In genomic region chr18:34548973-34549294, GRCh38 we compare ENCODE assay signal across 21 cellular contexts.
DNase-seq lines count a peak whose midpoint lies in the region; ATAC-seq, FAIRE-seq and TF ChIP-seq lines count a peak whose summit lies in the region.
"Had no signal": no experiment of that assay in that cellular context is flagged by ENCODE, and none has a peak within 500 bp of the region (broad histone marks: within the 10 kb centered on the region; RNA-seq: fewer than 3 reads in every experiment).

No MANE protein-coding gene starts in this region.

- H3K9ac ChIP-seq in HUES48 (ENCODE audit: low read depth, low read length): peak overlapping the region; percentile 20; the same call in 1 of the 2 replicates
- no peak overlapping the region for H3K9ac ChIP-seq in H1 (replicated peaks in 1 of 4; ENCODE audit: extremely low read depth in 1 of 4, low read depth in 3 of 4, low read length in 3 of 4)
- H3K9ac ChIP-seq in iPS-18a (ENCODE audit: low read length): no peak overlapping the region

- no peak for TF ChIP-seq EP300 in H1 (IDR thresholded peaks at IDR 0.05; ENCODE audit: borderline replicate concordance in 1 of 2, low read depth in 2 of 2, low read length in 2 of 2)

- no peak overlapping the region for H3K4ac ChIP-seq in H1 (replicated peaks; ENCODE audit: insufficient read length, low read depth, low read length)

- H2AFZ ChIP-seq in H1 (ENCODE audit: low read length): no peak overlapping the region

- no peak overlapping the region for H3K23ac ChIP-seq in H1 (ENCODE audit: insufficient read length)

- no peak overlapping the region for H3K14ac ChIP-seq in H1 (ENCODE audit: insufficient read length)

- no peak for TF ChIP-seq RAD21 in H1 (IDR thresholded peaks at IDR 0.05 in 1 of 2, conservative IDR thresholded peaks at IDR 0.05 in 1 of 2; ENCODE audit: low read depth in 2 of 2, low read length in 2 of 2)

- ATAC-seq in HG03469 (IDR thresholded peaks at IDR 0.05; ENCODE audit: unreplicated experiment): no peak
- no peak for ATAC-seq in HG03520 (IDR thresholded peaks at IDR 0.05; ENCODE audit: unreplicated experiment)
- ATAC-seq: HepG2 had no signal

- no peak overlapping the region for H2AK5ac ChIP-seq in H1 (ENCODE audit: low read depth, low read length)

- peak overlapping the region; percentile 31 to 56 for H3K4me2 ChIP-seq in H1 (ENCODE audit: insufficient read depth in 1 of 2, low read depth in 2 of 2, low read length in 2 of 2)

- no peak overlapping the region for H3K56ac ChIP-seq in H1 (replicated peaks; ENCODE audit: insufficient read length, low read depth, low read length)

- H3K27me3 ChIP-seq in HUES48 (ENCODE audit: control insufficient read depth, insufficient read depth, low read length) (no peaks in the 10 kb centered on the region), H1 (replicated peaks in 1 of 4; ENCODE audit: control insufficient read depth in 3 of 4, extremely low read depth in 1 of 4, insufficient read depth in 3 of 4, low read length in 3 of 4) (no peaks in the 10 kb centered on the region), iPS-18a (ENCODE audit: control insufficient read depth, insufficient read depth, low read length) (no peaks in the 10 kb centered on the region)
- H3K27me3 ChIP-seq: BE2C had no signal

- no peaks in the 10 kb centered on the region for H3K9me3 ChIP-seq in HUES48 (ENCODE audit: control insufficient read depth, insufficient read depth, low read length)
- no peaks in the 10 kb centered on the region for H3K9me3 ChIP-seq in H1 (ENCODE audit: insufficient read depth in 2 of 2, low read depth in 1 of 2, low read length in 1 of 2)
- no peaks in the 10 kb centered on the region for H3K9me3 ChIP-seq in iPS-18a (ENCODE audit: control insufficient read depth, low read depth, low read length)
- H3K9me3 ChIP-seq: BE2C had no signal

- no peaks in the 10 kb centered on the region for H4K20me1 ChIP-seq in H1 (replicated peaks in 1 of 2; ENCODE audit: control insufficient read depth in 1 of 2, insufficient read depth in 2 of 2, low read length in 2 of 2)

- no peak overlapping the region for H2BK15ac ChIP-seq in H1 (ENCODE audit: low read length)

- peak overlapping the region; percentile 38; the same call in 1 of the 2 replicates for H2BK5ac ChIP-seq in H1 (ENCODE audit: low read depth, low read length)

- H4K8ac ChIP-seq in H1 (ENCODE audit: extremely low read depth, insufficient read depth, low read length): no peak overlapping the region

- 19% methylated on average over 2 of the region's 2 CpGs; no CpG with 5 or more reads in 1 of the 2 experiments for WGBS in H1 (ENCODE audit: extremely low coverage in 1 of 2, insufficient coverage in 1 of 2, insufficient read length in 1 of 2, insufficient replicate concordance in 2 of 2, low coverage in 1 of 2, low lambda C conversion rate in 2 of 2, missing lambda C conversion rate in 1 of 2), 2 experiments

- H2BK120ac ChIP-seq in H1 (replicated peaks; ENCODE audit: low read depth, low read length): no peak overlapping the region

- DNase-seq in H1 (ENCODE audit: low read depth in 1 of 2, low spot score in 2 of 2) (no peak), pons (ENCODE audit: low spot score) (peak; percentile 31), cerebellar nuclear complex (lab: John Stamatoyannopoulos, UW) (no peak)
- DNase-seq in activated CD8-positive, alpha-beta memory T cell treated with anti-CD3 and anti-CD28 coated beads, Interleukin-2, amount 50 U/mL, for 48 hours: no peak
- DNase-seq: ACHN; BE2C; C1 segment of cervical spinal cord; CD4-positive, CD25-positive, alpha-beta regulatory T cell; CD8-positive, alpha-beta memory T cell; COR-L47; KBM-7 had no signal

- CTCF ChIA-PET in H1 (lab: Charles Lee; ENCODE audit: partially characterized antibody): interaction anchor here (1.2 to 1.4 kb wide), 2 partner anchors 45 to 113 kb away, joined by 4 read pairs; no protein-coding TSS in a partner anchor

- H2BK12ac ChIP-seq in H1 (ENCODE audit: low read depth, low read length): no peak overlapping the region

- H2BK20ac ChIP-seq in H1 (ENCODE audit: low read length): no peak overlapping the region

- FAIRE-seq in H1 (lab: Jason Lieb, UNC): no peak
- FAIRE-seq: A204.1, G401.6, GM12891, GM19239, H54, HepG2 had no signal

- H4K5ac ChIP-seq in H1 (ENCODE audit: insufficient read length, low read depth, low read length): no peak overlapping the region

- H3K4me3 ChIP-seq in HUES48 (ENCODE audit: low read depth, low read length) (peak overlapping the region; percentile 40), H1 (ENCODE audit: extremely low read depth in 1 of 4, insufficient read depth in 2 of 4, low read depth in 3 of 4, low read length in 4 of 4) (peak overlapping the region in 1 of 4 experiments; percentile 19; a peak in 2 of 8 replicates), iPS-18a (ENCODE audit: low read length) (peak overlapping the region; percentile 25)

- H3K36me3 ChIP-seq in HUES48 (ENCODE audit: control insufficient read depth, insufficient read depth, low read length) (no peaks in the 10 kb centered on the region), H1 (ENCODE audit: control insufficient read depth in 2 of 4, insufficient read depth in 4 of 4, low read length in 3 of 4) (no peaks in the 10 kb centered on the region), iPS-18a (ENCODE audit: control insufficient read depth, low read depth, low read length) (no peaks in the 10 kb centered on the region)
- H3K36me3 ChIP-seq: BE2C had no signal

- no peak for TF ChIP-seq CTCF in H1 (IDR thresholded peaks at IDR 0.05; ENCODE audit: control extremely low read depth in 1 of 3, insufficient read depth in 1 of 3, low read depth in 1 of 3, low read length in 3 of 3)

- POLR2A ChIA-PET in H1 (lab: Charles Lee; ENCODE audit: partially characterized antibody): no interaction called here

- no peaks in the 10 kb centered on the region for H3K79me1 ChIP-seq in H1 (ENCODE audit: low read depth, low read length)

- H3K23me2 ChIP-seq in H1 (ENCODE audit: low read depth, low read length): no peaks in the 10 kb centered on the region; the same call in 1 of the 2 replicates

- peaks cover 0 to 20% of the 10 kb centered on the region in 2 experiments; a peak in 2 of 4 replicates for H3K79me2 ChIP-seq in H1 (ENCODE audit: control insufficient read depth in 1 of 2, insufficient read depth in 2 of 2, low read length in 2 of 2)

- H4K91ac ChIP-seq in H1 (replicated peaks; ENCODE audit: insufficient read length, low read length): no peak overlapping the region

- H3K18ac ChIP-seq in H1 (ENCODE audit: extremely low read depth, low read length): no peak overlapping the region

- no peak for TF ChIP-seq POLR2A in H1 (IDR thresholded peaks at IDR 0.05; ENCODE audit: control extremely low read depth in 1 of 2, low read depth in 2 of 2, low read length in 2 of 2)

- H3K4me1 ChIP-seq in HUES48 (ENCODE audit: control insufficient read depth, insufficient read depth, low read length) (peaks cover 63% of the 10 kb centered on the region), H1 (replicated peaks in 1 of 4; ENCODE audit: control insufficient read depth in 3 of 4, insufficient read depth in 4 of 4, low read length in 3 of 4) (peaks cover 2 to 30% (median 16%) of the 10 kb centered on the region in 4 experiments; a peak in 4 of 7 replicates), iPS-18a (ENCODE audit: control insufficient read depth, low read depth, low read length) (peaks cover 53% of the 10 kb centered on the region)
- H3K4me1 ChIP-seq: BE2C had no signal

- H3K27ac ChIP-seq in HUES48 (ENCODE audit: low read depth, low read length) (peak overlapping the region; percentile 90), H1 (ENCODE audit: low read depth, low read length) (no peak overlapping the region), iPS-18a (ENCODE audit: low read length) (peak overlapping the region; percentile 43)

TF ChIP-seq in H1, 55 proteins besides CTCF, POLR2A, EP300 and RAD21 (continues in another document):
- TF ChIP-seq YY1 (IDR thresholded peaks at IDR 0.05; ENCODE audit: low read depth, low read length) (no peak), SP4 (IDR thresholded peaks at IDR 0.05; ENCODE audit: low read length) (no peak), CBX8 (IDR thresholded peaks at IDR 0.05; ENCODE audit: borderline replicate concordance, low read depth, low read length) (no peak), SIRT6 (IDR thresholded peaks at IDR 0.05; ENCODE audit: low read length) (no peak), TAF7 (optimal IDR thresholded peaks at IDR 0.05; ENCODE audit: borderline replicate concordance, low read depth, low read length) (no peak), POU5F1 (IDR thresholded peaks at IDR 0.05; ENCODE audit: low read depth, low read length) (no peak), ATF2 (IDR thresholded peaks at IDR 0.05; ENCODE audit: low read length) (no peak), USF2 (IDR thresholded peaks at IDR 0.05; ENCODE audit: low read length) (no peak), RFX5 (IDR thresholded peaks at IDR 0.05; ENCODE audit: borderline replicate concordance, low read depth, low read length) (no peak), GTF2F1 (IDR thresholded peaks at IDR 0.05; ENCODE audit: borderline replicate concordance, low read depth, low read length) (no peak), ATF3 (IDR thresholded peaks at IDR 0.05; ENCODE audit: insufficient read depth, low read depth, low read length) (no peak), CBX5 (IDR thresholded peaks at IDR 0.05; ENCODE audit: low read depth, low read length) (no peak), CHD2 (IDR thresholded peaks at IDR 0.05; ENCODE audit: low read length) (no peak), POLR2AphosphoS5 (IDR thresholded peaks at IDR 0.05; ENCODE audit: low read depth, low read length) (no peak)
